8 cellular contexts compared by ENCODE assay signal in the genomic region with DNA sequence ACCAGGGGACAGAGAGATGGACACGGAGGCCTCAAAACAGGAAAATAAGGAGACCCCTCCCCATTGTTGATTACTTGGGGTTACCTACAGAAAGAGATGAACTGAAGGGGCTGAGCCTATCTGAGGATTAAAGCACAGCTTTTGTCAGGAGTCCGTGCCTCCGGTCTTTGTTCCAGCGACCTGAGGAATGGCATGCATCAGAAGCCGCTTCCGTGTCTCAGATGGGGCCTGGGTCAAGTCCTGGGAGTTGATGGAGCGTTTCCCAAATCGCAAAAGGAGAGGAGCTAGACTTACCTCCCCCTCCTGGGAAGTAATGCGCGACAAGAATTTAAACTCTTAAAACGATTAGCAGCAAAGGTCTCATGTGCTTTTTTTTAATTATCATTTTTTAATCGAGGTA. TPM values are rescaled to one million over a fixed set of nuclear protein-coding genes. Genes with fewer than 3 reads are reported as not detected.
DNase-seq lines count a peak whose midpoint lies in the region; ATAC-seq and TF ChIP-seq lines count a peak whose summit lies in the region.

No MANE protein-coding gene starts in this region.

- peak overlapping the region; percentile 58; the same call in 1 of the 2 replicates for H3K4me3 ChIP-seq in GM08714 (ENCODE audit: low read length)
- H3K4me3 ChIP-seq in epithelial cell of proximal tubule (ENCODE audit: low read depth, low read length), result peak overlapping the region; percentile 65
- H3K4me3 ChIP-seq in psoas muscle, result peak overlapping the region; percentile 76

- peaks cover 0 to 21% (median 2%) of the 10 kb centered on the region in 3 donors for H3K27me3 ChIP-seq in psoas muscle (ENCODE audit: insufficient read depth in 3 of 3, low read length in 2 of 3)

- H3K27ac ChIP-seq in RWPE1 (peak overlapping the region; percentile 71), psoas muscle (no peak overlapping the region)

- no peaks in the 10 kb centered on the region for H3K9me3 ChIP-seq in psoas muscle

- TF ChIP-seq CTCF in RWPE1 (conservative IDR thresholded peaks at IDR 0.05; ENCODE audit: low read depth), result no peak
- TF ChIP-seq CTCF in epithelial cell of proximal tubule (conservative IDR thresholded peaks at IDR 0.05; ENCODE audit: low read depth, low read length), result no peak
- TF ChIP-seq CTCF in psoas muscle (IDR thresholded peaks at IDR 0.05), result no peak

- 54 to 64% (median 54%) methylated on average over 12 of the region's 12 CpGs for WGBS in psoas muscle, 3 donors

- ATAC-seq in psoas muscle, result no peak
- ATAC-seq in GM19035 (IDR thresholded peaks at IDR 0.05; ENCODE audit: unreplicated experiment), result no peak

- H3K36me3 ChIP-seq in psoas muscle (ENCODE audit: insufficient read depth in 1 of 2, low read depth in 1 of 2), result no peaks in the 10 kb centered on the region

- DNase-seq in RWPE1 (ENCODE audit: low spot score) (no peak), epithelial cell of proximal tubule (ENCODE audit: low read depth) (no peak), psoas muscle (no peak), superior temporal gyrus (ENCODE audit: extremely low spot score) (no peak), COLO829 (ENCODE audit: low spot score) (no peak)
- DNase-seq in stimulated activated CD4-positive, alpha-beta T cell treated with anti-CD3 and anti-CD28 coated beads, Interleukin-12 subunit alpha, Interleukin-12 subunit beta, amount 100 ng/mL, for 4 hours, result no peak

- H3K4me1 ChIP-seq in psoas muscle, result no peaks in the 10 kb centered on the region

- intact Hi-C loops in psoas muscle (cut with DNase I), result no loop called here

- CTCF ChIA-PET in RWPE1 (lab: Yijun Ruan, JAX), result no interaction called here

- POLR2A ChIA-PET in RWPE1 (lab: Yijun Ruan, JAX; ENCODE audit: low non-redundant PET), result no interaction called here

RNA-seq across cellular contexts. Expression of a gene that starts 1.0 kb away (rescaled TPM):
- total RNA-seq in epithelial cell of proximal tubule (79.9 and 141 TPM in 2 replicates), psoas muscle (10 to 100 TPM in 3 of 4 donors, 1 to 10 TPM in 1; 8.5 to 51.6 (median 23.1) TPM)
- 10 to 100 TPM in 1 of 3 donors, 1 to 10 TPM in 2; 7.3 to 11.9 (median 8.0) TPM for polyA plus RNA-seq in psoas muscle

RNA-seq across cellular contexts. Expression of a gene that starts 40.6 kb away (rescaled TPM):
- 8.1 and 8.8 TPM in 2 replicates for total RNA-seq in epithelial cell of proximal tubule
- total RNA-seq in psoas muscle, result 1 to 10 TPM; 2.6 to 7.6 (median 4.5) TPM
- polyA plus RNA-seq in psoas muscle, result 1 to 10 TPM in 2 of 3 donors, under 1 TPM in 1; 0.91 to 2.3 (median 1.8) TPM
